8 cellular contexts compared by ENCODE assay signal in the genomic region with DNA sequence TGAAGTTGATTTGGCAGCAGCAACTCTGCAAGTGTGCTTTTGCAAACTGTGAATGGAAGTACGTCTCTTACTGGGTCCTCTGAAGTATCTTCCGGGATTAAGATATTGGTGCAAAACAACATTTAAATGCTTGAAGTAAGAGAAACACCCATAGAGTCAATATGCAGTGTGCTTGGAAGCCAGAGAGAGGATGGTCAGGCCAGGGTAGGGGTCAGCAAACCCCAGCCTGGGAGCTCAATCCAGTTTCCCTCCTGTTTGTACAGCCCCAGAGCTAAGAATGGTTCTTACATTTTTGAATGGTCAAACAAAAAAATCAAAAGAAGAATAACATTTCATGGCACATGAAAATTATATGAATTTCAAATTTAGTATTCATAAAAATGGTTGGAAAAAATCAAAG. TPM values are rescaled to one million over a fixed set of nuclear protein-coding genes. Genes with fewer than 3 reads are reported as not detected.
DNase-seq lines count a peak whose midpoint lies in the region; ATAC-seq and TF ChIP-seq lines count a peak whose summit lies in the region.
"Had no signal": no experiment of that assay in that cellular context is flagged by ENCODE, and none has a peak within 500 bp of the region (broad histone marks: within the 10 kb centered on the region; RNA-seq: fewer than 3 reads in every experiment).

No MANE protein-coding gene starts in this region.

- peaks cover 3% of the 10 kb centered on the region for H3F3A ChIP-seq in PC-3 (ENCODE audit: low read length, unreplicated experiment)

- H3K27ac ChIP-seq in PC-3 (ENCODE audit: low read length): peak overlapping the region; percentile 71

- H3K27me3 Mint-ChIP-seq in glutamatergic neuron (ENCODE audit: unreplicated experiment): no peaks in the 10 kb centered on the region

- peaks cover 40% of the 10 kb centered on the region for H3K4me1 ChIP-seq in PC-3 (ENCODE audit: insufficient read depth, low read length)
- H3K4me1 ChIP-seq in skeletal muscle satellite cell (ENCODE audit: control insufficient read depth, insufficient read depth, low read length): peaks cover 5% of the 10 kb centered on the region

- BruUV-seq in PC-3 (replicated peaks; lab: Mats Ljungman, UMichigan): no TSS peak

- intact Hi-C loops in PC-3 (cut with micrococcal nuclease): loop anchor here (5.0 kb wide), 2 partner anchors 118 to 333 kb away; a partner anchor contains a TSS

- H3K4me2 ChIP-seq in PC-3 (ENCODE audit: low read length): peak overlapping the region; percentile 89
- peak overlapping the region; percentile 72 for H3K4me2 ChIP-seq in skeletal muscle satellite cell (ENCODE audit: low read length)

- no peaks in the 10 kb centered on the region for H3K79me2 ChIP-seq in PC-3 (ENCODE audit: low read length)

- H3K4me3 ChIP-seq in PC-3 (ENCODE audit: low read length) (peak overlapping the region; percentile 78), epithelial cell of esophagus (ENCODE audit: low read length) (peak overlapping the region; percentile 64), skeletal muscle satellite cell (ENCODE audit: low read length) (no peak overlapping the region)

- H3K36me3 Mint-ChIP-seq in glutamatergic neuron (ENCODE audit: unreplicated experiment): no peaks in the 10 kb centered on the region

- POLR2A ChIA-PET in PC-3 (lab: Charles Lee; ENCODE audit: unreplicated experiment): interaction anchor here (0.5 to 0.6 kb wide), 2 partner anchors 22 to 118 kb away, joined by 3 read pairs; no protein-coding TSS in a partner anchor

- H3K9me3 ChIP-seq in PC-3 (ENCODE audit: low read length) (no peaks in the 10 kb centered on the region), skeletal muscle satellite cell (replicated peaks; ENCODE audit: low read length) (no peaks in the 10 kb centered on the region)

- H3K9me3 Mint-ChIP-seq in glutamatergic neuron (ENCODE audit: unreplicated experiment): no peaks in the 10 kb centered on the region

- H3K9ac ChIP-seq in PC-3 (ENCODE audit: low read length) (peak overlapping the region; percentile 70), skeletal muscle satellite cell (ENCODE audit: low read depth, low read length) (peak overlapping the region; percentile 17)

- no peak overlapping the region for H3K27ac Mint-ChIP-seq in glutamatergic neuron (ENCODE audit: unreplicated experiment)

- H3K27me3 ChIP-seq in PC-3 (ENCODE audit: low read length) (no peaks in the 10 kb centered on the region), skeletal muscle satellite cell (ENCODE audit: control insufficient read depth, insufficient read depth, low read length) (no peaks in the 10 kb centered on the region)

- H3K9me2 ChIP-seq in PC-3 (replicated peaks; ENCODE audit: low read length): no peaks in the 10 kb centered on the region

- CTCF ChIA-PET in PC-3 (lab: Charles Lee): no interaction called here

- ATAC-seq in GM18502 (IDR thresholded peaks at IDR 0.05; ENCODE audit: poor library complexity, unreplicated experiment) (peak; percentile 31), PC-3 (no peak; the same call in 1 of the 2 replicates), GM19397 (IDR thresholded peaks at IDR 0.05; ENCODE audit: unreplicated experiment) (no peak), HG03469 (IDR thresholded peaks at IDR 0.05; ENCODE audit: unreplicated experiment) (no peak)

- DNase-seq in PC-3: no peak
- DNase-seq in epithelial cell of esophagus (ENCODE audit: low read depth): no peak
- no peak for DNase-seq in glutamatergic neuron
- DNase-seq: NCI-H446 had no signal

- H3K4me3 Mint-ChIP-seq in glutamatergic neuron (ENCODE audit: unreplicated experiment): no peak overlapping the region

- H4K20me1 ChIP-seq in PC-3 (ENCODE audit: low read length): no peaks in the 10 kb centered on the region

- H3K36me3 ChIP-seq in PC-3 (ENCODE audit: low read depth, low read length) (no peaks in the 10 kb centered on the region), skeletal muscle satellite cell (ENCODE audit: insufficient read depth, low read length) (peaks cover 4% of the 10 kb centered on the region)

- no peaks in the 10 kb centered on the region for H3K4me1 Mint-ChIP-seq in glutamatergic neuron (ENCODE audit: low read depth, unreplicated experiment)

- TF ChIP-seq CTCF in PC-3 (conservative IDR thresholded peaks at IDR 0.05; ENCODE audit: low read depth, low read length) (no peak), epithelial cell of esophagus (IDR thresholded peaks at IDR 0.05; ENCODE audit: insufficient read depth, low read depth, low read length, missing control alignments) (no peak), glutamatergic neuron (IDR thresholded peaks at IDR 0.05; ENCODE audit: partially characterized antibody, unreplicated experiment) (no peak)

- H2AFZ ChIP-seq in PC-3 (ENCODE audit: low read length): peak overlapping the region; percentile 80

RNA-seq across cellular contexts. Expression of a gene that starts 13.5 kb away (rescaled TPM):
- total RNA-seq in PC-3 (2014; rRNA removed) (2.6 and 3.1 TPM in 2 replicates), glutamatergic neuron (ENCODE audit: unreplicated experiment) (not detected)
- total RNA-seq in skeletal muscle satellite cell (2012; rRNA removed): 2.2 and 3.0 TPM in 2 replicates
